ENCODE assay signal across 8 cellular contexts in the genomic region with DNA sequence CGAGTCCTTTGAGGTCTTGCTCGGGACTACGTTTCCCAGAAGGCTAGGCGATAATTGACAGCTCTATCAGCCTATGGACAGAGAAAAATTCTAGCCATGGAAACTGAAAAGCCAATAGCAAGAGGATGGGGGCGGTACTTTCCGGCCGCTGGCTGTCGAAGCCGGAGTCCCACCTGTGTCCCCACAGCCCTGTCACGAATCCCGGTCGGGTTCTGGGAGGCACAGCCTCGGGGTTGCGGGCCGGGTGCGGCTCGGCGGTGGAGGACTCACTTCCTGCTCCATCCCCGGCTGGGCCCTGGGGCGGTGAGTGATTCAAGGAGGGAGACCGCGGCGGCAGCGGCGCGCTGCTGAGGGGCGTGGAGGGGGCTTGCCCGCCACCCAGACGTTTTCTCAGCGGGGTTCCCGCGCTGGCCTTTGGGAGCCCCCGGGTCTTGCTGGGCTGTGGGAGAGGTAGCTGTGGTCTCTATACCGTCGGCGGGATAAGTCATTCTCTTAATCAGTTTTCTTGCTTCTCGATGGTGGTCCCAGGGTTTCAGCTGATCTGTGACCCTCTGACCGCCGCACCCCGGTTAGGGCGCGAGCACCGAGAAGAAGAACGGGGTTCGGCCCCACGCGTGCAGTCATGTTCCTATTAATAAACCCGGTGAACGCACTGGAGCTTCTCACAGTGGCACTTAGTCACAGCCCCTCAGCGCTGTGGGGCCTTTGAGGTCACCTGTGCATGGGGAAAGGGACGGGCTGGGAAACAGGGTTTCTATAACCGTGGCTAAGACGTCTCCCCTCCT. TPM values are rescaled to one million over a fixed set of nuclear protein-coding genes. Genes with fewer than 3 reads are reported as not detected.
DNase-seq lines count a peak whose midpoint lies in the region; ATAC-seq, FAIRE-seq and TF ChIP-seq lines count a peak whose summit lies in the region.

A gene (plus strand): TSS at position 176 of the 785 bp plus-strand sequence. CDS start 2,377 bp downstream, outside the sequence.

- no peak for TF ChIP-seq CTCF in HepG2 (CRISPR knock-in tag; IDR thresholded peaks at IDR 0.05)

- no peak for TF ChIP-seq EP300 in HepG2 (IDR thresholded peaks at IDR 0.05; ENCODE audit: low read depth in 2 of 2, low read length in 2 of 2)
- no peak for TF ChIP-seq EP300 in HepG2 (CRISPR knock-in tag; IDR thresholded peaks at IDR 0.05; ENCODE audit: borderline replicate concordance)

- 3% methylated on average over 18 of the region's 53 CpGs for WGBS in HepG2 (ENCODE audit: low lambda C conversion rate)

- peak within 1 kb of the TSS; percentile 37 for H2AFZ ChIP-seq in HepG2 (ENCODE audit: low read length)

- TF ChIP-seq RAD21 in HepG2 (CRISPR knock-in tag; IDR thresholded peaks at IDR 0.05): no peak

- H3K9ac ChIP-seq in BLaER1 (peak within 1 kb of the TSS; percentile 69), HepG2 (ENCODE audit: insufficient read depth, low read depth, low read length) (peak within 1 kb of the TSS; percentile 64)

- FAIRE-seq in HepG2 (lab: Jason Lieb, UNC): peak; percentile 92

- POLR2A ChIA-PET in HepG2 (lab: Yijun Ruan, JAX): interaction anchor here (0.6 to 1.6 kb wide), 3 partner anchors 9 to 36 kb away, joined by 3 to 7 read pairs (median 3); a partner anchor contains a TSS

- H3K4me3 ChIP-seq in BLaER1 (peak within 1 kb of the TSS; percentile 80), HepG2 (replicated peaks in 1 of 3; ENCODE audit: insufficient read depth in 1 of 3, low read depth in 2 of 3, low read length in 3 of 3) (peak within 1 kb of the TSS; percentile 68 to 83 (median 79))

- peaks cover 8% of the 10 kb centered on the region for H3K27me3 Mint-ChIP-seq in activated CD4-positive, alpha-beta T cell treated with anti-CD3 and anti-CD28 coated beads, Interleukin-2, amount 10 ng/mL, durations not matched to agents 24 days and 14 days

- H3K9me3 ChIP-seq in BLaER1 (no peaks in the 10 kb centered on the region), HepG2 (ENCODE audit: low read length) (no peaks in the 10 kb centered on the region)

- H3K36me3 Mint-ChIP-seq in activated CD4-positive, alpha-beta T cell treated with anti-CD3 and anti-CD28 coated beads, Interleukin-2, amount 10 ng/mL, durations not matched to agents 24 days and 14 days (ENCODE audit: low read depth): no peaks in the 10 kb centered on the region

- H3K4me1 ChIP-seq in BLaER1 (peaks cover 12% of the 10 kb centered on the region), HepG2 (ENCODE audit: insufficient read depth, low read length) (0 out of 2 replicates have a peak, but pooled peaks cover 6% of the 10 kb centered on the region)

- H3K27me3 ChIP-seq in BLaER1 (no peaks in the 10 kb centered on the region), HepG2 (ENCODE audit: control insufficient read depth in 1 of 2, insufficient read depth in 2 of 2, low read length in 2 of 2) (peaks cover 1 to 14% of the 10 kb centered on the region in 2 experiments; a peak in 2 of 5 replicates)

- H3K4me2 ChIP-seq in BLaER1: peak within 1 kb of the TSS; percentile 90
- H3K4me2 ChIP-seq in HepG2 (ENCODE audit: low read depth, low read length): peak within 1 kb of the TSS; percentile 73

- peak within 1 kb of the TSS; percentile 89 for H3K4me3 Mint-ChIP-seq in activated CD4-positive, alpha-beta T cell treated with anti-CD3 and anti-CD28 coated beads, Interleukin-2, amount 10 ng/mL, durations not matched to agents 24 days and 14 days

- H3K27ac Mint-ChIP-seq in activated CD4-positive, alpha-beta T cell treated with anti-CD3 and anti-CD28 coated beads, Interleukin-2, amount 10 ng/mL, durations not matched to agents 24 days and 14 days: peak within 1 kb of the TSS; percentile 89

- TF ChIP-seq POLR2A in HepG2 (IDR thresholded peaks at IDR 0.05; ENCODE audit: insufficient read depth in 1 of 2, low read depth in 2 of 2, low read length in 2 of 2): peak; percentile 44 to 68; a peak in 3 of 4 replicates

- H3K79me2 ChIP-seq in HepG2 (ENCODE audit: insufficient read depth, low read length): no peaks in the 10 kb centered on the region

- BruUV-seq in HepG2 (replicated peaks; lab: Mats Ljungman, UMichigan): TSS peak; percentile 52

- peaks cover 6% of the 10 kb centered on the region for H3K4me1 Mint-ChIP-seq in activated CD4-positive, alpha-beta T cell treated with anti-CD3 and anti-CD28 coated beads, Interleukin-2, amount 10 ng/mL, durations not matched to agents 24 days and 14 days

- H3K27ac ChIP-seq in BLaER1 (no peak within 1 kb of the TSS), HepG2 (ENCODE audit: extremely low read length, insufficient read depth, low read length) (no peak within 1 kb of the TSS)

- CTCF ChIA-PET in HepG2 (lab: Yijun Ruan, JAX; ENCODE audit: low intra/inter-chr PET ratio, low total read pairs): no interaction called here

- in situ Hi-C loops in HepG2 (cut with HindIII; ENCODE audit: extremely low pct_ligation_motif_present, low pct_unique_long_range_greater_than_20kb): no loop called here

- no peaks in the 10 kb centered on the region for H3K9me3 Mint-ChIP-seq in activated CD4-positive, alpha-beta T cell treated with anti-CD3 and anti-CD28 coated beads, Interleukin-2, amount 10 ng/mL, durations not matched to agents 24 days and 14 days

- intact Hi-C loops in activated CD4-positive, alpha-beta T cell treated with anti-CD3 and anti-CD28 coated beads, Interleukin-2, amount 10 ng/mL, durations not matched to agents 24 days and 14 days (cut with micrococcal nuclease): loop anchor here (2.0 kb wide), 1 partner anchor 36 kb away; a partner anchor contains a TSS
- intact Hi-C loops in HepG2 (cut with micrococcal nuclease; ENCODE audit: unreplicated experiment): no loop called here

- no peaks in the 10 kb centered on the region for H4K20me1 ChIP-seq in BLaER1
- no peaks in the 10 kb centered on the region for H4K20me1 ChIP-seq in HepG2 (ENCODE audit: insufficient read depth, low read length)

- H3K36me3 ChIP-seq in BLaER1 (no peaks in the 10 kb centered on the region), HepG2 (replicated peaks in 1 of 2; ENCODE audit: control insufficient read depth in 1 of 2, insufficient read depth in 2 of 2, low read length in 2 of 2) (no peaks in the 10 kb centered on the region)

- ATAC-seq in GM19328 (IDR thresholded peaks at IDR 0.05; ENCODE audit: unreplicated experiment): peak; percentile 98
- ATAC-seq in HG03469 (IDR thresholded peaks at IDR 0.05; ENCODE audit: unreplicated experiment): peak; percentile 94
- peak; percentile 99 for ATAC-seq in HepG2

- DNase-seq in NCI-H526 (lab: John Stamatoyannopoulos, UW) (peak; percentile 94 to 98), dermis blood vessel endothelial cell (peak; percentile 96), HepG2 (ENCODE audit: low spot score) (peak; percentile 92)
- DNase-seq in activated CD4-positive, alpha-beta T cell treated with anti-CD3 and anti-CD28 coated beads, Interleukin-2, amount 10 ng/mL, durations not matched to agents 24 days and 14 days: peak; percentile 97
- peak; percentile 83 to 84 for DNase-seq in stimulated activated CD4-positive, alpha-beta T cell treated with anti-CD3 and anti-CD28 coated beads, Interleukin-2, amount 100 ng/mL, for 48 hours

TF ChIP-seq in HepG2, 621 proteins besides CTCF, POLR2A, EP300 and RAD21 (continues in another document):
- peak; percentile 97 for TF ChIP-seq GABPB1 (CRISPR knock-in tag; IDR thresholded peaks at IDR 0.05)
- no peak for TF ChIP-seq ZNF674 (CRISPR knock-in tag; IDR thresholded peaks at IDR 0.05; ENCODE audit: low read depth)
- TF ChIP-seq KMT2A (CRISPR knock-in tag; IDR thresholded peaks at IDR 0.05): peak; percentile 49; the same call in 1 of the 2 replicates

RNA-seq across cellular contexts. Expression of the gene that starts here (rescaled TPM):
- 1.2 and 2.3 TPM in 2 replicates for total RNA-seq in activated CD4-positive, alpha-beta T cell treated with anti-CD3 and anti-CD28 coated beads, Interleukin-2, amount 10 ng/mL, durations not matched to agents 24 days and 14 days
- total RNA-seq in dermis blood vessel endothelial cell (1.4 and 2.2 TPM in 2 replicates), HepG2 (2016; rRNA removed; fragmentation: Illumina TruSeq; extraction: Trizol) (0.98 and 1.4 TPM in 2 replicates)
- total RNA-seq in HepG2 (2016; cell fraction: cytosol; rRNA removed; fragmentation: Illumina TruSeq; extraction: Trizol; ENCODE audit: low read depth): 0.09 and 1.2 TPM in 2 replicates
- 0.89 and 1.7 TPM in 2 replicates for total RNA-seq in HepG2 (2016; cell fraction: insoluble cytoplasmic fraction; rRNA removed; fragmentation: Illumina TruSeq; extraction: Trizol)
- total RNA-seq in HepG2 (2016; cell fraction: membrane; rRNA removed; fragmentation: Illumina TruSeq; extraction: Trizol): 0.69 and 1.3 TPM in 2 replicates
- 0.78 and 1.6 TPM in 2 replicates for total RNA-seq in HepG2 (2016; cell fraction: nucleus; rRNA removed; fragmentation: Illumina TruSeq; extraction: Trizol)
- polyA plus RNA-seq in HepG2 (2011; rRNA removed): 0.59 and 0.61 TPM in 2 replicates
- 0.31 and 0.60 TPM in 2 replicates for polyA plus RNA-seq in HepG2 (2011; cell fraction: cytosol; rRNA removed)
- 0.40 and 0.78 TPM in 2 replicates for polyA plus RNA-seq in HepG2 (2011; cell fraction: nucleus; rRNA removed)
- 0.52 and 0.92 TPM in 2 replicates for polyA plus RNA-seq in HepG2 (2012)
- polyA plus RNA-seq in HepG2 (2016; cell fraction: cytosol; fragmentation: Illumina TruSeq; extraction: Trizol; ENCODE audit: low read depth): 1.0 and 1.1 TPM in 2 replicates
- 0.79 and 1.3 TPM in 2 replicates for polyA plus RNA-seq in HepG2 (2016; cell fraction: insoluble cytoplasmic fraction; fragmentation: Illumina TruSeq; extraction: Trizol; ENCODE audit: low read depth)
- polyA plus RNA-seq in HepG2 (2016; cell fraction: membrane; fragmentation: Illumina TruSeq; extraction: Trizol; ENCODE audit: low read depth): 0.52 and 0.56 TPM in 2 replicates
- 1.7 and 3.0 TPM in 2 replicates for polyA plus RNA-seq in HepG2 (2016; cell fraction: nucleus; fragmentation: Illumina TruSeq; extraction: Trizol; ENCODE audit: insufficient read depth, low read depth)
- 0.54 and 2.1 TPM in 2 replicates for polyA minus RNA-seq in HepG2 (2011; rRNA and poly(A)+ RNA removed; ENCODE audit: low replicate concordance)
- polyA minus RNA-seq in HepG2 (2011; cell fraction: cytosol; rRNA and poly(A)+ RNA removed): 0.18 and 0.59 TPM in 2 replicates
- polyA minus RNA-seq in HepG2 (2011; cell fraction: nucleus; rRNA and poly(A)+ RNA removed): 1.9 and 5.0 TPM in 2 replicates
